In genomic region chr14:71686677-71687076, GRCh38 we compare ENCODE assay signal across 15 cellular contexts.
DNase-seq lines count a peak whose midpoint lies in the region; ATAC-seq and TF ChIP-seq lines count a peak whose summit lies in the region.
"Had no signal": no experiment of that assay in that cellular context is flagged by ENCODE, and none has a peak within 500 bp of the region (broad histone marks: within the 10 kb centered on the region; RNA-seq: fewer than 3 reads in every experiment).

No MANE protein-coding gene starts in this region.

- DNase-seq in right atrium auricular region (ENCODE audit: low spot score) = peak; percentile 63
- DNase-seq in Right ventricle myocardium superior = no peak
- DNase-seq in esophagus muscularis mucosa (ENCODE audit: extremely low spot score) = no peak
- DNase-seq in activated T-helper 1 cell treated with anti-CD3 and anti-CD28 coated beads, Interleukin-12 subunit alpha, Interleukin-12 subunit beta, Interleukin-2, Interleukin-4 antibody, amounts not matched to agents 30 ng/mL and 10 ng/mL and 1 ng/mL, durations not matched to agents 14 hours and 24 hours and 36 hours (ENCODE audit: low spot score) = no peak
- DNase-seq in effector CD4-positive, alpha-beta T cell = no peak
- no peak for DNase-seq in WTC11 (ENCODE audit: low spot score)
- DNase-seq: activated CD4-positive, alpha-beta T cell treated with anti-CD3 and anti-CD28 coated beads, Interleukin-2, amount 10 ng/mL, durations not matched to agents 24 days and 14 days; activated T-cell treated with anti-CD3 and anti-CD28 coated beads, Interleukin-2, amount 50 U/mL, for 48 hours; NCI-H1417 treated with DMSO at 0.1 percent for 48 hours; NCI-H524 treated with DMSO at 0.1 percent for 48 hours; substantia nigra; T-helper 2 cell had no signal

- 61% methylated on average over 5 of the region's 5 CpGs for WGBS in esophagus muscularis mucosa

- TF ChIP-seq EP300 in esophagus muscularis mucosa (IDR thresholded peaks at IDR 0.05) = no peak

- H3K27me3 ChIP-seq in right atrium auricular region = no peaks in the 10 kb centered on the region
- no peaks in the 10 kb centered on the region for H3K27me3 ChIP-seq in esophagus muscularis mucosa

- TF ChIP-seq POLR2A in esophagus muscularis mucosa (IDR thresholded peaks at IDR 0.05; ENCODE audit: low read depth) = no peak

- H3K27ac Mint-ChIP-seq in nephron = peak overlapping the region; percentile 70 to 92 (median 76)
- no peak overlapping the region for H3K27ac Mint-ChIP-seq in activated T-helper 1 cell treated with anti-CD3 and anti-CD28 coated beads, Interleukin-12 subunit alpha, Interleukin-12 subunit beta, Interleukin-2, Interleukin-4 antibody, amounts not matched to agents 30 ng/mL and 10 ng/mL and 1 ng/mL, durations not matched to agents 14 hours and 24 hours and 36 hours
- H3K27ac Mint-ChIP-seq in WTC11 = no peak overlapping the region
- H3K27ac Mint-ChIP-seq: activated CD4-positive, alpha-beta T cell treated with anti-CD3 and anti-CD28 coated beads, Interleukin-2, amount 10 ng/mL, durations not matched to agents 24 days and 14 days had no signal

- CTCF ChIA-PET in WTC11 (lab: Charles Lee) = no interaction called here

- H3K4me1 ChIP-seq in right atrium auricular region = no peaks in the 10 kb centered on the region
- H3K4me1 ChIP-seq in esophagus muscularis mucosa = peaks cover 0 to 36% (median 18%) of the 10 kb centered on the region in 4 donors
- H3K4me1 ChIP-seq: A549 had no signal

- ATAC-seq in Right ventricle myocardium superior (ENCODE audit: poor library complexity) (no peak), GM21529 (IDR thresholded peaks at IDR 0.05; ENCODE audit: unreplicated experiment) (no peak), WTC11 (no peak)
- ATAC-seq: A549 had no signal

- H3K9me3 Mint-ChIP-seq in nephron (no peaks in the 10 kb centered on the region), WTC11 (no peaks in the 10 kb centered on the region)
- no peaks in the 10 kb centered on the region for H3K9me3 Mint-ChIP-seq in activated T-helper 1 cell treated with anti-CD3 and anti-CD28 coated beads, Interleukin-12 subunit alpha, Interleukin-12 subunit beta, Interleukin-2, Interleukin-4 antibody, amounts not matched to agents 30 ng/mL and 10 ng/mL and 1 ng/mL, durations not matched to agents 14 hours and 24 hours and 36 hours
- H3K9me3 Mint-ChIP-seq: activated CD4-positive, alpha-beta T cell treated with anti-CD3 and anti-CD28 coated beads, Interleukin-2, amount 10 ng/mL, durations not matched to agents 24 days and 14 days had no signal

- H3K9me3 ChIP-seq in right atrium auricular region (no peaks in the 10 kb centered on the region), esophagus muscularis mucosa (no peaks in the 10 kb centered on the region)
- H3K9me3 ChIP-seq: A549 had no signal

- intact Hi-C loops in Right ventricle myocardium superior (cut with DNase I) (no loop called here), esophagus muscularis mucosa (cut with DNase I) (no loop called here)
- intact Hi-C loops in activated T-helper 1 cell treated with anti-CD3 and anti-CD28 coated beads, Interleukin-12 subunit alpha, Interleukin-12 subunit beta, Interleukin-2, Interleukin-4 antibody, amounts not matched to agents 30 ng/mL and 10 ng/mL and 1 ng/mL, durations not matched to agents 14 hours and 24 hours and 36 hours (cut with micrococcal nuclease) = no loop called here

- H3K27me3 Mint-ChIP-seq in nephron (ENCODE audit: low read depth) (no peaks in the 10 kb centered on the region), WTC11 (ENCODE audit: low read depth) (no peaks in the 10 kb centered on the region)
- H3K27me3 Mint-ChIP-seq in activated T-helper 1 cell treated with anti-CD3 and anti-CD28 coated beads, Interleukin-12 subunit alpha, Interleukin-12 subunit beta, Interleukin-2, Interleukin-4 antibody, amounts not matched to agents 30 ng/mL and 10 ng/mL and 1 ng/mL, durations not matched to agents 14 hours and 24 hours and 36 hours (ENCODE audit: insufficient read depth) = no peaks in the 10 kb centered on the region
- H3K27me3 Mint-ChIP-seq: activated CD4-positive, alpha-beta T cell treated with anti-CD3 and anti-CD28 coated beads, Interleukin-2, amount 10 ng/mL, durations not matched to agents 24 days and 14 days had no signal

- POLR2A ChIA-PET in WTC11 (lab: Charles Lee) = no interaction called here

- H3K4me3 Mint-ChIP-seq in nephron = no peak overlapping the region
- no peak overlapping the region for H3K4me3 Mint-ChIP-seq in activated T-helper 1 cell treated with anti-CD3 and anti-CD28 coated beads, Interleukin-12 subunit alpha, Interleukin-12 subunit beta, Interleukin-2, Interleukin-4 antibody, amounts not matched to agents 30 ng/mL and 10 ng/mL and 1 ng/mL, durations not matched to agents 14 hours and 24 hours and 36 hours
- H3K4me3 Mint-ChIP-seq in WTC11 = no peak overlapping the region
- H3K4me3 Mint-ChIP-seq: activated CD4-positive, alpha-beta T cell treated with anti-CD3 and anti-CD28 coated beads, Interleukin-2, amount 10 ng/mL, durations not matched to agents 24 days and 14 days had no signal

- TF ChIP-seq CTCF in right atrium auricular region (IDR thresholded peaks at IDR 0.05) (no peak), esophagus muscularis mucosa (IDR thresholded peaks at IDR 0.05) (no peak), nephron (IDR thresholded peaks at IDR 0.05; ENCODE audit: unreplicated experiment in 3 of 3) (no peak), WTC11 (IDR thresholded peaks at IDR 0.05) (no peak)

- H3K4me1 Mint-ChIP-seq in nephron (peaks cover 37% of the 10 kb centered on the region), WTC11 (peaks cover 3% of the 10 kb centered on the region)
- peaks cover 4% of the 10 kb centered on the region for H3K4me1 Mint-ChIP-seq in activated T-helper 1 cell treated with anti-CD3 and anti-CD28 coated beads, Interleukin-12 subunit alpha, Interleukin-12 subunit beta, Interleukin-2, Interleukin-4 antibody, amounts not matched to agents 30 ng/mL and 10 ng/mL and 1 ng/mL, durations not matched to agents 14 hours and 24 hours and 36 hours (ENCODE audit: low read depth)

- H3K36me3 ChIP-seq in right atrium auricular region (no peaks in the 10 kb centered on the region), esophagus muscularis mucosa (peaks cover 0 to 15% (median 3%) of the 10 kb centered on the region in 4 donors)

- H3K27ac ChIP-seq in right atrium auricular region (no peak overlapping the region), esophagus muscularis mucosa (replicated peaks in 1 of 4) (peak overlapping the region; percentile 40 to 65 (median 52))
- H3K27ac ChIP-seq: A549 had no signal

- H3K36me3 Mint-ChIP-seq in nephron (ENCODE audit: low read depth) = peaks cover 36% of the 10 kb centered on the region
- H3K36me3 Mint-ChIP-seq in activated T-helper 1 cell treated with anti-CD3 and anti-CD28 coated beads, Interleukin-12 subunit alpha, Interleukin-12 subunit beta, Interleukin-2, Interleukin-4 antibody, amounts not matched to agents 30 ng/mL and 10 ng/mL and 1 ng/mL, durations not matched to agents 14 hours and 24 hours and 36 hours (ENCODE audit: low read depth) = peaks cover 41% of the 10 kb centered on the region
- H3K36me3 Mint-ChIP-seq in WTC11 = peaks cover 28% of the 10 kb centered on the region

- H3K4me3 ChIP-seq in right atrium auricular region (no peak overlapping the region), esophagus muscularis mucosa (no peak overlapping the region)
- H3K4me3 ChIP-seq: A549 had no signal

TF ChIP-seq in WTC11, 78 proteins besides CTCF, POLR2A, EP300 and RAD21 (continues in another document):
- TF ChIP-seq ZNF425 (CRISPR knock-in tag; conservative IDR thresholded peaks at IDR 0.05) (no peak), RORB (CRISPR knock-in tag; IDR thresholded peaks at IDR 0.05) (no peak), NFE2L1 (CRISPR knock-in tag; IDR thresholded peaks at IDR 0.05) (no peak), SMAD3 (CRISPR knock-in tag; IDR thresholded peaks at IDR 0.05; ENCODE audit: borderline replicate concordance) (no peak), HMGXB4 (CRISPR knock-in tag; IDR thresholded peaks at IDR 0.05) (no peak), IRF2 (CRISPR knock-in tag; IDR thresholded peaks at IDR 0.05; ENCODE audit: borderline replicate concordance, low read depth) (no peak)

Comparison
In these comparisons a context has a peak if more than half of its experiments do, and no peak if none do; other contexts are left out.
1. H3K27ac ChIP-seq: peak in esophagus muscularis mucosa (4 of 4); none in right atrium auricular region (0 of 2).
2. H3K27ac Mint-ChIP-seq: peak in nephron (3 of 3); none in activated T-helper 1 cell treated with anti-CD3 and anti-CD28 coated beads, Interleukin-12 subunit alpha, Interleukin-12 subunit beta, Interleukin-2, Interleukin-4 antibody, amounts not matched to agents 30 ng/mL and 10 ng/mL and 1 ng/mL, durations not matched to agents 14 hours and 24 hours and 36 hours (single experiment) and WTC11 (single experiment).